23 cellular contexts compared by ENCODE assay signal in genomic region chr18:7541835-7542234, GRCh38. TPM values are rescaled to one million over a fixed set of nuclear protein-coding genes. Genes with fewer than 3 reads are reported as not detected.
DNase-seq lines count a peak whose midpoint lies in the region; ATAC-seq, FAIRE-seq and TF ChIP-seq lines count a peak whose summit lies in the region.
"Had no signal": no experiment of that assay in that cellular context is flagged by ENCODE, and none has a peak within 500 bp of the region (broad histone marks: within the 10 kb centered on the region; RNA-seq: fewer than 3 reads in every experiment).

No MANE protein-coding gene starts in this region.

- H3K79me2 ChIP-seq in H9 (ENCODE audit: insufficient read depth, low read length): no peaks in the 10 kb centered on the region
- no peaks in the 10 kb centered on the region for H3K79me2 ChIP-seq in H1 (ENCODE audit: control insufficient read depth in 1 of 2, insufficient read depth in 2 of 2, low read length in 2 of 2)

- intact Hi-C loops in naive thymus-derived CD4-positive, alpha-beta T cell (cut with micrococcal nuclease): no loop called here

- no peak overlapping the region for H3T11ph ChIP-seq in H9 (ENCODE audit: low read length)

- no CpG with 5 or more reads among the region's 5 CpGs for WGBS in H9 (ENCODE audit: extremely low coverage, insufficient read length, low lambda C conversion rate)
- WGBS in H1 (ENCODE audit: extremely low coverage in 1 of 2, insufficient coverage in 1 of 2, insufficient read length in 1 of 2, insufficient replicate concordance in 2 of 2, low coverage in 1 of 2, low lambda C conversion rate in 2 of 2, missing lambda C conversion rate in 1 of 2), 2 experiments: 96% methylated on average over 5 of the region's 5 CpGs; no CpG with 5 or more reads in 1 of the 2 experiments

- H3K23ac ChIP-seq in H9 (ENCODE audit: insufficient read length, low read depth, low read length) (no peak overlapping the region), H1 (ENCODE audit: insufficient read length) (no peak overlapping the region)

- H3K18ac ChIP-seq in H9 (ENCODE audit: insufficient read length, low read depth, low read length) (no peak overlapping the region), H1 (ENCODE audit: extremely low read depth, low read length) (no peak overlapping the region)

- H3K9me3 ChIP-seq in H9 (ENCODE audit: control insufficient read depth, low read depth, low read length): no peaks in the 10 kb centered on the region
- no peaks in the 10 kb centered on the region for H3K9me3 ChIP-seq in H1 (ENCODE audit: insufficient read depth in 2 of 2, low read depth in 1 of 2, low read length in 1 of 2)
- H3K9me3 ChIP-seq in BE2C: no peaks in the 10 kb centered on the region
- H3K9me3 ChIP-seq in naive thymus-derived CD4-positive, alpha-beta T cell (ENCODE audit: control insufficient read depth in 2 of 3, low read length in 3 of 3): no peaks in the 10 kb centered on the region
- H3K9me3 ChIP-seq: A549, BLaER1, Caco-2, HAP-1 had no signal

- no peak for ATAC-seq in activated T-helper 17 cell treated with anti-CD3 and anti-CD28 coated beads, Interleukin-2, amount 50 U/mL, for 72 hours (replicated peaks)
- ATAC-seq in naive thymus-derived CD4-positive, alpha-beta T cell: no peak
- no peak for ATAC-seq in GM21825 (IDR thresholded peaks at IDR 0.05; ENCODE audit: unreplicated experiment)
- ATAC-seq: A549; CD8-positive, alpha-beta T cell had no signal

- CTCF ChIA-PET in H1 (lab: Charles Lee; ENCODE audit: partially characterized antibody): no interaction called here
- CTCF ChIA-PET in naive thymus-derived CD4-positive, alpha-beta T cell (lab: Charles Lee): no interaction called here

- H4K8ac ChIP-seq in H9 (replicated peaks; ENCODE audit: insufficient read length, low read depth, low read length): no peak overlapping the region
- no peak overlapping the region for H4K8ac ChIP-seq in H1 (ENCODE audit: extremely low read depth, insufficient read depth, low read length)

- TF ChIP-seq RAD21 in H1 (IDR thresholded peaks at IDR 0.05 in 1 of 2, conservative IDR thresholded peaks at IDR 0.05 in 1 of 2; ENCODE audit: low read depth in 2 of 2, low read length in 2 of 2): no peak

- H3K79me1 ChIP-seq in H9 (ENCODE audit: insufficient read depth, low read depth, low read length, poor library complexity, severe bottlenecking) (no peaks in the 10 kb centered on the region), H1 (ENCODE audit: low read depth, low read length) (no peaks in the 10 kb centered on the region)

- H3K9ac ChIP-seq in H9 (ENCODE audit: extremely low read depth, insufficient read length, low read length) (no peak overlapping the region), H1 (replicated peaks in 1 of 4; ENCODE audit: extremely low read depth in 1 of 4, low read depth in 3 of 4, low read length in 3 of 4) (no peak overlapping the region)
- H3K9ac ChIP-seq: BLaER1, GM23248 had no signal

- H3K56ac ChIP-seq in H9 (ENCODE audit: insufficient read length, low read depth, low read length) (no peak overlapping the region), H1 (replicated peaks; ENCODE audit: insufficient read length, low read depth, low read length) (no peak overlapping the region)

- H3K9me3 Mint-ChIP-seq in H9 (peaks cover 0 to 5% of the 10 kb centered on the region in 2 experiments; a peak in 4 of 5 replicates), progenitor cell of endocrine pancreas (ENCODE audit: low read depth) (no peaks in the 10 kb centered on the region)
- H3K9me3 Mint-ChIP-seq in activated T-helper 17 cell treated with anti-CD3 and anti-CD28 coated beads, Interleukin-2, amount 50 U/mL, for 72 hours: no peaks in the 10 kb centered on the region
- peaks cover 0 to 2% (median 0%) of the 10 kb centered on the region in 11 donors for H3K9me3 Mint-ChIP-seq in naive thymus-derived CD4-positive, alpha-beta T cell
- H3K9me3 Mint-ChIP-seq: HFFc6 had no signal

- H4K20me1 ChIP-seq in H9 (ENCODE audit: control insufficient read depth, insufficient read depth, insufficient read length) (no peaks in the 10 kb centered on the region), H1 (replicated peaks in 1 of 2; ENCODE audit: control insufficient read depth in 1 of 2, insufficient read depth in 2 of 2, low read length in 2 of 2) (no peaks in the 10 kb centered on the region)
- H4K20me1 ChIP-seq: BLaER1 had no signal

- peak; percentile 62 for FAIRE-seq in H1 (lab: Jason Lieb, UNC)
- FAIRE-seq: A549, G401.6, GM12892 had no signal

- DNase-seq in H9 (no peak), H1 (ENCODE audit: low read depth in 1 of 2, low spot score in 2 of 2) (no peak), iPS-NIHi7 (ENCODE audit: extremely low spot score) (peak; percentile 39), progenitor cell of endocrine pancreas (ENCODE audit: low spot score, unreplicated experiment) (no peak), BE2C (no peak)
- DNase-seq in naive thymus-derived CD4-positive, alpha-beta T cell: no peak
- DNase-seq: 8988T; ACHN; Caco-2; CD4-positive, CD25-positive, alpha-beta regulatory T cell; CD8-positive, alpha-beta T cell; DMS153; DND-41; GM23248; HFFc6 had no signal

- H4K5ac ChIP-seq in H9 (ENCODE audit: insufficient read length, low read depth, low read length) (no peak overlapping the region), H1 (ENCODE audit: insufficient read length, low read depth, low read length) (no peak overlapping the region)

- H2BK20ac ChIP-seq in H9 (ENCODE audit: low read depth, low read length, poor library complexity, severe bottlenecking) (no peak overlapping the region), H1 (ENCODE audit: low read length) (no peak overlapping the region)

- H3K23me2 ChIP-seq in H9 (ENCODE audit: insufficient read length, low read depth, low read length, poor library complexity, severe bottlenecking): no peaks in the 10 kb centered on the region
- H3K23me2 ChIP-seq in H1 (ENCODE audit: low read depth, low read length): no peaks in the 10 kb centered on the region

- H3K27me3 ChIP-seq in H9 (ENCODE audit: insufficient read depth, low read length) (no peaks in the 10 kb centered on the region), H1 (replicated peaks in 1 of 4; ENCODE audit: control insufficient read depth in 3 of 4, extremely low read depth in 1 of 4, insufficient read depth in 3 of 4, low read length in 3 of 4) (no peaks in the 10 kb centered on the region), BE2C (no peaks in the 10 kb centered on the region)
- no peaks in the 10 kb centered on the region for H3K27me3 ChIP-seq in naive thymus-derived CD4-positive, alpha-beta T cell (ENCODE audit: control insufficient read depth in 2 of 2, insufficient read depth in 2 of 2, low read length in 2 of 2)
- H3K27me3 ChIP-seq: BLaER1 had no signal

- TF ChIP-seq POLR2A in H1 (IDR thresholded peaks at IDR 0.05; ENCODE audit: control extremely low read depth in 1 of 2, low read depth in 2 of 2, low read length in 2 of 2): no peak

- H3K27ac Mint-ChIP-seq in H9: no peak overlapping the region
- H3K27ac Mint-ChIP-seq in progenitor cell of endocrine pancreas: peak overlapping the region; percentile 27
- H3K27ac Mint-ChIP-seq in activated T-helper 17 cell treated with anti-CD3 and anti-CD28 coated beads, Interleukin-2, amount 50 U/mL, for 72 hours: no peak overlapping the region
- no peak overlapping the region for H3K27ac Mint-ChIP-seq in naive thymus-derived CD4-positive, alpha-beta T cell
- H3K27ac Mint-ChIP-seq: CD4-positive, CD25-positive, alpha-beta regulatory T cell; CD8-positive, alpha-beta T cell; HFFc6 had no signal

- H3K4ac ChIP-seq in H9 (ENCODE audit: low read depth, low read length) (no peak overlapping the region), H1 (replicated peaks; ENCODE audit: insufficient read length, low read depth, low read length) (no peak overlapping the region)

- H3K4me1 Mint-ChIP-seq in H9: no peaks in the 10 kb centered on the region
- no peaks in the 10 kb centered on the region for H3K4me1 Mint-ChIP-seq in progenitor cell of endocrine pancreas (ENCODE audit: low read depth)
- H3K4me1 Mint-ChIP-seq in activated T-helper 17 cell treated with anti-CD3 and anti-CD28 coated beads, Interleukin-2, amount 50 U/mL, for 72 hours: no peaks in the 10 kb centered on the region
- H3K4me1 Mint-ChIP-seq in naive thymus-derived CD4-positive, alpha-beta T cell: no peaks in the 10 kb centered on the region
- H3K4me1 Mint-ChIP-seq: CD4-positive, CD25-positive, alpha-beta regulatory T cell had no signal

- no peak overlapping the region for H2AK5ac ChIP-seq in H9 (ENCODE audit: insufficient read length, low read length)
- H2AK5ac ChIP-seq in H1 (ENCODE audit: low read depth, low read length): no peak overlapping the region

- no peak overlapping the region for H2BK120ac ChIP-seq in H9 (ENCODE audit: low read depth, low read length, poor library complexity, severe bottlenecking)
- H2BK120ac ChIP-seq in H1 (replicated peaks; ENCODE audit: low read depth, low read length): no peak overlapping the region

- TF ChIP-seq CTCF in H9 (conservative IDR thresholded peaks at IDR 0.05) (0 out of 3 replicates have a peak, but pooled peaks have one; percentile 23), H1 (IDR thresholded peaks at IDR 0.05; ENCODE audit: control extremely low read depth in 1 of 3, insufficient read depth in 1 of 3, low read depth in 1 of 3, low read length in 3 of 3) (peak in 1 of 3 experiments; percentile 4; a peak in 1 of 4 replicates), progenitor cell of endocrine pancreas (IDR thresholded peaks at IDR 0.05; ENCODE audit: unreplicated experiment) (no peak), BE2C (IDR thresholded peaks at IDR 0.05; ENCODE audit: low read depth, low read length) (no peak)

- H4K91ac ChIP-seq in H9 (ENCODE audit: insufficient read length, low read depth, low read length): no peak overlapping the region
- H4K91ac ChIP-seq in H1 (replicated peaks; ENCODE audit: insufficient read length, low read length): no peak overlapping the region

- H3K4me2 ChIP-seq in H9 (ENCODE audit: insufficient read depth, insufficient read length, low read length): no peak overlapping the region
- no peak overlapping the region for H3K4me2 ChIP-seq in H1 (ENCODE audit: insufficient read depth in 1 of 2, low read depth in 2 of 2, low read length in 2 of 2)
- H3K4me2 ChIP-seq: A549, BLaER1 had no signal

- TF ChIP-seq EP300 in H1 (IDR thresholded peaks at IDR 0.05; ENCODE audit: borderline replicate concordance in 1 of 2, low read depth in 2 of 2, low read length in 2 of 2): no peak

- POLR2A ChIA-PET in H1 (lab: Charles Lee; ENCODE audit: partially characterized antibody): no interaction called here
- POLR2A ChIA-PET in naive thymus-derived CD4-positive, alpha-beta T cell (lab: Charles Lee): no interaction called here

- H2BK5ac ChIP-seq in H9 (ENCODE audit: insufficient read length, low read length) (no peak overlapping the region), H1 (ENCODE audit: low read depth, low read length) (no peak overlapping the region)

- H3K14ac ChIP-seq in H9 (ENCODE audit: insufficient read depth, low read length) (no peak overlapping the region), H1 (ENCODE audit: insufficient read length) (no peak overlapping the region)

- no peak overlapping the region for H3K4me3 ChIP-seq in H1 (ENCODE audit: extremely low read depth in 1 of 4, insufficient read depth in 2 of 4, low read depth in 3 of 4, low read length in 4 of 4)
- no peak overlapping the region for H3K4me3 ChIP-seq in BE2C (ENCODE audit: low read depth, low read length)
- no peak overlapping the region for H3K4me3 ChIP-seq in naive thymus-derived CD4-positive, alpha-beta T cell (ENCODE audit: low read length)
- H3K4me3 ChIP-seq: A549, BLaER1, GM23248, HAP-1 had no signal

- H3K27me3 Mint-ChIP-seq in H9 (ENCODE audit: low read depth): no peaks in the 10 kb centered on the region
- H3K27me3 Mint-ChIP-seq in progenitor cell of endocrine pancreas: no peaks in the 10 kb centered on the region
- H3K27me3 Mint-ChIP-seq in activated T-helper 17 cell treated with anti-CD3 and anti-CD28 coated beads, Interleukin-2, amount 50 U/mL, for 72 hours: no peaks in the 10 kb centered on the region
- H3K27me3 Mint-ChIP-seq in naive thymus-derived CD4-positive, alpha-beta T cell: peaks cover 0 to 3% (median 0%) of the 10 kb centered on the region in 5 donors

- H3K36me3 Mint-ChIP-seq in H9 (ENCODE audit: insufficient read depth in 1 of 3, low read depth in 3 of 3): no peaks in the 10 kb centered on the region
- H3K36me3 Mint-ChIP-seq in progenitor cell of endocrine pancreas (ENCODE audit: insufficient read depth): no peaks in the 10 kb centered on the region
- no peaks in the 10 kb centered on the region for H3K36me3 Mint-ChIP-seq in activated T-helper 17 cell treated with anti-CD3 and anti-CD28 coated beads, Interleukin-2, amount 50 U/mL, for 72 hours (ENCODE audit: low read depth)
- no peaks in the 10 kb centered on the region for H3K36me3 Mint-ChIP-seq in naive thymus-derived CD4-positive, alpha-beta T cell
- H3K36me3 Mint-ChIP-seq: CD4-positive, CD25-positive, alpha-beta regulatory T cell; CD8-positive, alpha-beta T cell had no signal

- H2AFZ ChIP-seq in H9 (ENCODE audit: low read length) (no peak overlapping the region), H1 (ENCODE audit: low read length) (no peak overlapping the region)
- H2AFZ ChIP-seq: GM23248 had no signal

- H3K36me3 ChIP-seq in H1 (ENCODE audit: control insufficient read depth in 2 of 4, insufficient read depth in 4 of 4, low read length in 3 of 4) (no peaks in the 10 kb centered on the region), BE2C (no peaks in the 10 kb centered on the region)
- H3K36me3 ChIP-seq in naive thymus-derived CD4-positive, alpha-beta T cell (ENCODE audit: control insufficient read depth in 2 of 3, insufficient read depth in 3 of 3, low read length in 3 of 3): no peaks in the 10 kb centered on the region
- H3K36me3 ChIP-seq: BLaER1, HAP-1 had no signal

- H2BK12ac ChIP-seq in H9 (ENCODE audit: insufficient read length, low read depth, low read length): no peak overlapping the region
- H2BK12ac ChIP-seq in H1 (ENCODE audit: low read depth, low read length): no peak overlapping the region

- no peak overlapping the region for H3K27ac ChIP-seq in H9 (ENCODE audit: insufficient read length, low read depth, low read length)
- no peak overlapping the region for H3K27ac ChIP-seq in H1 (ENCODE audit: low read depth, low read length)
- no peak overlapping the region for H3K27ac ChIP-seq in naive thymus-derived CD4-positive, alpha-beta T cell (ENCODE audit: low read depth, low read length)
- H3K27ac ChIP-seq: A549, BLaER1, C4-2B, GM23248 had no signal

- H3K4me1 ChIP-seq in H9 (ENCODE audit: insufficient read depth, low read length) (no peaks in the 10 kb centered on the region), H1 (replicated peaks in 1 of 4; ENCODE audit: control insufficient read depth in 3 of 4, insufficient read depth in 4 of 4, low read length in 3 of 4) (no peaks in the 10 kb centered on the region), BE2C (no peaks in the 10 kb centered on the region)
- no peaks in the 10 kb centered on the region for H3K4me1 ChIP-seq in naive thymus-derived CD4-positive, alpha-beta T cell (ENCODE audit: control insufficient read depth in 2 of 2, insufficient read depth in 2 of 2, low read length in 2 of 2)
- H3K4me1 ChIP-seq: A549, BLaER1, Caco-2, HAP-1 had no signal

- H3K4me3 Mint-ChIP-seq in H9 (no peak overlapping the region), progenitor cell of endocrine pancreas (ENCODE audit: low read depth) (no peak overlapping the region)
- no peak overlapping the region for H3K4me3 Mint-ChIP-seq in activated T-helper 17 cell treated with anti-CD3 and anti-CD28 coated beads, Interleukin-2, amount 50 U/mL, for 72 hours
- no peak overlapping the region for H3K4me3 Mint-ChIP-seq in naive thymus-derived CD4-positive, alpha-beta T cell
- H3K4me3 Mint-ChIP-seq: CD4-positive, CD25-positive, alpha-beta regulatory T cell; CD8-positive, alpha-beta T cell; HFFc6 had no signal

- no peak overlapping the region for H2BK15ac ChIP-seq in H9 (ENCODE audit: low read depth, low read length)
- no peak overlapping the region for H2BK15ac ChIP-seq in H1 (ENCODE audit: low read length)

RNA-seq across cellular contexts. Expression of gene PTPRM, which starts 25.3 kb away (rescaled TPM):
- total RNA-seq in H9 (2021): 3.9 and 6.2 TPM in 2 replicates
- total RNA-seq in H1 (2021; fragmentation: NEBNext Ultra II Directional; extraction: Animal tissue kit (Norgen Biotek cat#: 25700)): 4.1 and 5.7 TPM in 2 replicates
- 5.6 and 7.0 TPM in 2 replicates for polyA plus RNA-seq in H1 (2011; rRNA removed)
- polyA plus RNA-seq in H1 (2011; cell fraction: cytosol; rRNA removed): 6.0 TPM
- polyA plus RNA-seq in H1 (2011; cell fraction: nucleus; rRNA removed): 19.5 TPM
- 4.0 to 5.9 TPM (median 4.6 TPM) in 4 replicates for polyA plus RNA-seq in H1 (2012, experiment 1 of 2)
- 0.30 TPM for polyA plus RNA-seq in H1 (2012, experiment 2 of 2)
- 7.0 TPM for polyA plus RNA-seq in H1 (2013, experiment 1 of 2)
- 7.4 TPM for polyA plus RNA-seq in H1 (2013, experiment 2 of 2)
- 14.5 and 16.0 TPM in 2 replicates for polyA minus RNA-seq in H1 (2011; rRNA and poly(A)+ RNA removed)
- 9.4 TPM for polyA minus RNA-seq in H1 (2011; cell fraction: cytosol; rRNA and poly(A)+ RNA removed)
- 45.9 TPM for polyA minus RNA-seq in H1 (2011; cell fraction: nucleus; rRNA and poly(A)+ RNA removed)
- total RNA-seq in progenitor cell of endocrine pancreas: 22.4 and 23.2 TPM in 2 replicates
- 0.32 TPM for polyA plus RNA-seq in BE2C (2012; ENCODE audit: insufficient read depth, insufficient read length, low read depth)
- total RNA-seq in activated T-helper 17 cell treated with anti-CD3 and anti-CD28 coated beads, Interleukin-2, amount 50 U/mL, for 72 hours: 10 to 100 TPM in 1 of 2 donors, 1 to 10 TPM in 1; 7.5 to 24.5 TPM
- 10 to 100 TPM in 1 of 5 experiments, 1 to 10 TPM in 4; 8.2 to 21.2 (median 8.5) TPM for total RNA-seq in naive thymus-derived CD4-positive, alpha-beta T cell
- polyA plus RNA-seq in naive thymus-derived CD4-positive, alpha-beta T cell: 1 to 10 TPM; 3.8 to 4.4 TPM
